9 cellular contexts compared by ENCODE assay signal in genomic region chr17:7912927-7913524, GRCh38. TPM values are rescaled to one million over a fixed set of nuclear protein-coding genes. Genes with fewer than 3 reads are reported as not detected.
DNase-seq lines count a peak whose midpoint lies in the region; ATAC-seq and TF ChIP-seq lines count a peak whose summit lies in the region.
"Had no signal": no experiment of that assay in that cellular context is flagged by ENCODE, and none has a peak within 500 bp of the region (broad histone marks: within the 10 kb centered on the region; RNA-seq: fewer than 3 reads in every experiment).

No MANE protein-coding gene starts in this region.

- H4K91ac ChIP-seq in trophoblast cell (ENCODE audit: low read depth, low read length), result no peak overlapping the region

- DNase-seq in CD1c-positive myeloid dendritic cell (ENCODE audit: extremely low spot score), result peak; percentile 72
- peak; percentile 40 for DNase-seq in GM19238 (ENCODE audit: insufficient read length, low spot score)
- peak; percentile 81 for DNase-seq in NCI-H460 (ENCODE audit: extremely low read depth, low read depth)
- peak; percentile 25 for DNase-seq in activated T-cell treated with anti-CD3 and anti-CD28 coated beads, Interleukin-2, amount 50 U/mL, for 4 hours
- DNase-seq in fibroblast of villous mesenchyme (ENCODE audit: low read depth), result peak; percentile 83
- peak; percentile 56 to 88 for DNase-seq in trophoblast cell
- no peak for DNase-seq in 8988T

- H3K9ac ChIP-seq in trophoblast cell (ENCODE audit: low read length), result no peak overlapping the region

- H3K27ac ChIP-seq in trophoblast cell (ENCODE audit: low read depth, low read length), result no peak overlapping the region
- H3K27ac ChIP-seq: SJSA1 had no signal

- peaks cover 2% of the 10 kb centered on the region for H3K79me2 ChIP-seq in trophoblast cell (ENCODE audit: control insufficient read depth, insufficient read depth, low read length, poor library complexity)

- no peak overlapping the region for H3K18ac ChIP-seq in trophoblast cell (ENCODE audit: low read length)

- peaks cover 9 to 14% of the 10 kb centered on the region in 2 experiments for H3K4me1 ChIP-seq in trophoblast cell (ENCODE audit: control insufficient read depth in 1 of 2, insufficient read depth in 2 of 2, low read length in 2 of 2)

- no peaks in the 10 kb centered on the region for H3K9me3 Mint-ChIP-seq in activated T-cell treated with anti-CD3 and anti-CD28 coated beads, Interleukin-2, amount 50 U/mL, for 4 hours

- peak; percentile 83 for TF ChIP-seq CTCF in fibroblast of villous mesenchyme (IDR thresholded peaks at IDR 0.05; ENCODE audit: insufficient read depth, low read depth, low read length)

- no peak overlapping the region for H3K4me3 Mint-ChIP-seq in activated T-cell treated with anti-CD3 and anti-CD28 coated beads, Interleukin-2, amount 50 U/mL, for 4 hours

- H3K4me1 Mint-ChIP-seq in activated T-cell treated with anti-CD3 and anti-CD28 coated beads, Interleukin-2, amount 50 U/mL, for 4 hours (ENCODE audit: low read depth), result peaks cover 26% of the 10 kb centered on the region

- no peak overlapping the region for H2AFZ ChIP-seq in trophoblast cell (ENCODE audit: insufficient read depth, low read length, poor library complexity)

- no peak overlapping the region for H2BK12ac ChIP-seq in trophoblast cell (ENCODE audit: low read length)

- H4K12ac ChIP-seq in trophoblast cell (ENCODE audit: low read depth, low read length), result no peak overlapping the region

- H3K14ac ChIP-seq in trophoblast cell (ENCODE audit: low read length), result no peak overlapping the region

- no peak overlapping the region for H3K4me3 ChIP-seq in fibroblast of villous mesenchyme (ENCODE audit: low read depth, low read length)
- no peak overlapping the region for H3K4me3 ChIP-seq in trophoblast cell (ENCODE audit: low read depth, low read length)
- H3K4me3 ChIP-seq: SJSA1 had no signal

- no CpG with 5 or more reads among the region's 3 CpGs for WGBS in trophoblast cell (ENCODE audit: extremely low coverage, insufficient coverage, insufficient read length)

- ATAC-seq in activated T-cell treated with anti-CD3 and anti-CD28 coated beads, Interleukin-2, amount 50 U/mL, for 4 hours, result peak; percentile 24 to 28
- no peak for ATAC-seq in HG03135 (IDR thresholded peaks at IDR 0.05; ENCODE audit: unreplicated experiment)

- peaks cover 26 to 40% of the 10 kb centered on the region in 2 experiments for H3K36me3 ChIP-seq in trophoblast cell (ENCODE audit: control insufficient read depth in 1 of 2, insufficient read depth in 2 of 2, low read length in 2 of 2)

- H2AK5ac ChIP-seq in trophoblast cell (ENCODE audit: low read length), result no peak overlapping the region

- H3K23ac ChIP-seq in trophoblast cell (ENCODE audit: low read length), result no peak overlapping the region

- H4K8ac ChIP-seq in trophoblast cell (ENCODE audit: low read depth, low read length), result no peak overlapping the region

- H3K27me3 Mint-ChIP-seq in activated T-cell treated with anti-CD3 and anti-CD28 coated beads, Interleukin-2, amount 50 U/mL, for 4 hours (ENCODE audit: low read depth), result no peaks in the 10 kb centered on the region

- peaks cover 6% of the 10 kb centered on the region for H3K79me1 ChIP-seq in trophoblast cell (ENCODE audit: low read length)

- H3K9me3 ChIP-seq in trophoblast cell (ENCODE audit: insufficient read depth, low read depth, low read length), result no peaks in the 10 kb centered on the region

- peaks cover 3% of the 10 kb centered on the region for H3K27me3 ChIP-seq in trophoblast cell (ENCODE audit: insufficient read depth, low read length)
- H3K27me3 ChIP-seq: SJSA1 had no signal

- peaks cover 29% of the 10 kb centered on the region for H3K36me3 Mint-ChIP-seq in activated T-cell treated with anti-CD3 and anti-CD28 coated beads, Interleukin-2, amount 50 U/mL, for 4 hours (ENCODE audit: insufficient read depth)

- H2BK5ac ChIP-seq in trophoblast cell (ENCODE audit: low read depth, low read length, poor library complexity), result no peak overlapping the region

- H2BK120ac ChIP-seq in trophoblast cell (ENCODE audit: insufficient read depth, low read length, poor library complexity), result no peak overlapping the region

- H3K4me2 ChIP-seq in trophoblast cell (ENCODE audit: low read length), result no peak overlapping the region

- no peak overlapping the region for H3K4ac ChIP-seq in trophoblast cell (ENCODE audit: low read depth, low read length)

RNA-seq across cellular contexts. Expression of gene RNF227, which starts 3.1 kb away (rescaled TPM):
- 5.7 and 6.3 TPM in 2 replicates for total RNA-seq in NCI-H460 (2014; rRNA removed; shearing (Covaris generic))
- 2.2 and 4.5 TPM in 2 replicates for polyA plus RNA-seq in NCI-H460 (2014; cell fraction: nucleus; rRNA removed)
- 1 to 10 TPM; 4.7 to 5.5 (median 5.0) TPM for total RNA-seq in activated T-cell treated with anti-CD3 and anti-CD28 coated beads, Interleukin-2, amount 50 U/mL, for 4 hours
- 2.2 and 4.2 TPM in 2 replicates for total RNA-seq in fibroblast of villous mesenchyme
- 0.31 and 0.32 TPM in 2 replicates for polyA plus RNA-seq in trophoblast cell (2013)

RNA-seq across cellular contexts. Expression of gene KCNAB3, which starts 16.6 kb away (rescaled TPM):
- 0.32 and 1.9 TPM in 2 replicates for total RNA-seq in NCI-H460 (2014; rRNA removed; shearing (Covaris generic))
- polyA plus RNA-seq in NCI-H460 (2014; cell fraction: nucleus; rRNA removed), result 6.2 and 8.0 TPM in 2 replicates
- 10 to 100 TPM; 10.3 to 11.5 (median 11.4) TPM for total RNA-seq in activated T-cell treated with anti-CD3 and anti-CD28 coated beads, Interleukin-2, amount 50 U/mL, for 4 hours
- total RNA-seq in fibroblast of villous mesenchyme, result 1.3 and 1.7 TPM in 2 replicates
- 0.86 and 1.0 TPM in 2 replicates for polyA plus RNA-seq in trophoblast cell (2013)

RNA-seq across cellular contexts. Expression of gene TRAPPC1, which starts 18.7 kb away (rescaled TPM):
- 17.5 and 21.4 TPM in 2 replicates for total RNA-seq in NCI-H460 (2014; rRNA removed; shearing (Covaris generic))
- 19.7 and 21.7 TPM in 2 replicates for polyA plus RNA-seq in NCI-H460 (2014; cell fraction: nucleus; rRNA removed)
- 100 to 1,000 TPM; 123 to 134 (median 124) TPM for total RNA-seq in activated T-cell treated with anti-CD3 and anti-CD28 coated beads, Interleukin-2, amount 50 U/mL, for 4 hours
- total RNA-seq in fibroblast of villous mesenchyme, result 42.7 and 47.4 TPM in 2 replicates
- polyA plus RNA-seq in trophoblast cell (2013), result 179 and 180 TPM in 2 replicates

RNA-seq across cellular contexts. Expression of gene CNTROB, which starts 19.0 kb away (rescaled TPM):
- 21.0 and 23.9 TPM in 2 replicates for total RNA-seq in NCI-H460 (2014; rRNA removed; shearing (Covaris generic))
- polyA plus RNA-seq in NCI-H460 (2014; cell fraction: nucleus; rRNA removed), result 101 and 107 TPM in 2 replicates
- total RNA-seq in activated T-cell treated with anti-CD3 and anti-CD28 coated beads, Interleukin-2, amount 50 U/mL, for 4 hours, result 10 to 100 TPM; 31.8 to 37.1 (median 34.6) TPM
- total RNA-seq in fibroblast of villous mesenchyme, result 21.3 and 25.5 TPM in 2 replicates
- 26.7 and 26.8 TPM in 2 replicates for polyA plus RNA-seq in trophoblast cell (2013)

RNA-seq across cellular contexts. Expression of gene CHD3, which starts 24.4 kb away (rescaled TPM):
- total RNA-seq in NCI-H460 (2014; rRNA removed; shearing (Covaris generic)), result 63.9 and 73.7 TPM in 2 replicates
- polyA plus RNA-seq in NCI-H460 (2014; cell fraction: nucleus; rRNA removed), result 86.4 and 88.1 TPM in 2 replicates
- total RNA-seq in activated T-cell treated with anti-CD3 and anti-CD28 coated beads, Interleukin-2, amount 50 U/mL, for 4 hours, result 100 to 1,000 TPM; 117 to 127 (median 123) TPM
- total RNA-seq in fibroblast of villous mesenchyme, result 103 and 111 TPM in 2 replicates
- 38.1 and 38.8 TPM in 2 replicates for polyA plus RNA-seq in trophoblast cell (2013)
